ENCODE assay signal across 8 cellular contexts in the genomic region with DNA sequence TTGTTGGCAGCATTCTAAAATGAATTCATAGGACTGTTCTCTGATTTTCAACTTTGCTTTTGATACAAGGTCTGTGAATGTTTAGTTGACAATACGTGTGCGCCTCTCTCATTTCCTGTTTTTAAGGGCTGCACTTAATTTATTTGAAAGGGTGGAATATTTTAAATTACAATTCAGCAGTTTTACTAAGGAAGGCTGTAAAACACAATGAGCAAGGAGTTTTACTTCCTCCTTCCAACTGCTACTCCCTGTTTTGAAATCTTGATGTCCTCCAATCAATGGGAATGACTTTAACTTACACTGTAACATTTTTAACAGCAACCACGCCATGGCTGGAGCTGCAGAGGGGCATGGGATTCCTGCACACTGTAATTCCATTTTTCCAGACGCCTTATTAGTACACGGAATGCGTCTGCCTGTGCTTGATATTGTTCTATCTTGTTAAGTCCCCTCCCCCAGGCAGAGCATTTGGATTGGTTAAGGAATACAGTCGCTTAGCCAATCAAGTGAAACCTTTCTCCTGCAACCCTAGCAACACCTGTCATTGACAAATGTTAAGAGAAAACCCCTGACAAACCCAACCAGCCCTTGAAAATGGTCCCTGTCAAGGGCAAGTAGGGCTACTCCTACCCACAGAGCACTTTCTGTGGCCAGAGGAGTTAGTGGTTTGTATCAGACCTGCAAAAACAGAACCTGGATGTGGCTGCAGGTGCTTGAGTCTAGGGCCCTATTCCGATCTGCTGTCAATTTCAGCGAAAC. TPM values are rescaled to one million over a fixed set of nuclear protein-coding genes. Genes with fewer than 3 reads are reported as not detected.
DNase-seq lines count a peak whose midpoint lies in the region; ATAC-seq and TF ChIP-seq lines count a peak whose summit lies in the region.

No MANE protein-coding gene starts in this region.

- H3K4me1 Mint-ChIP-seq in activated T-cell treated with anti-CD3 and anti-CD28 coated beads, Interleukin-2, amount 50 U/mL, for 4 hours (ENCODE audit: low read depth), result peaks cover 6% of the 10 kb centered on the region

- peak in 1 of 2 donors; percentile 30 for ATAC-seq in activated T-cell treated with anti-CD3 and anti-CD28 coated beads, Interleukin-2, amount 50 U/mL, for 4 hours
- ATAC-seq in HG03025 (IDR thresholded peaks at IDR 0.05; ENCODE audit: low FRiP score, unreplicated experiment), result peak; percentile 98
- no peak for ATAC-seq in thoracic aorta (ENCODE audit: insufficient number of reproducible peaks, low FRiP score, low read depth)

- peak overlapping the region; percentile 17 for H3K4me3 ChIP-seq in thoracic aorta

- peak overlapping the region in 1 of 2 donors; percentile 5 for H3K27ac ChIP-seq in thoracic aorta

- no peaks in the 10 kb centered on the region for H3K36me3 ChIP-seq in thoracic aorta

- no peak for TF ChIP-seq CTCF in thoracic aorta (IDR thresholded peaks at IDR 0.05)

- no peaks in the 10 kb centered on the region for H3K27me3 ChIP-seq in thoracic aorta (replicated peaks; ENCODE audit: insufficient read depth)

- peaks cover 11 to 33% of the 10 kb centered on the region in 2 donors for H3K4me1 ChIP-seq in thoracic aorta (ENCODE audit: control insufficient read depth in 1 of 2, low read depth in 2 of 2)

- no peaks in the 10 kb centered on the region for H3K9me3 Mint-ChIP-seq in activated T-cell treated with anti-CD3 and anti-CD28 coated beads, Interleukin-2, amount 50 U/mL, for 4 hours

- H3K9me3 ChIP-seq in thoracic aorta, result no peaks in the 10 kb centered on the region

- H3K27me3 Mint-ChIP-seq in activated T-cell treated with anti-CD3 and anti-CD28 coated beads, Interleukin-2, amount 50 U/mL, for 4 hours (ENCODE audit: low read depth), result peaks cover 11% of the 10 kb centered on the region

- DNase-seq in activated T-cell treated with anti-CD3 and anti-CD28 coated beads, Interleukin-2, amount 50 U/mL, for 4 hours, result no peak
- no peak for DNase-seq in activated T-cell treated with anti-CD3 and anti-CD28 coated beads, Interleukin-2, amount 50 U/mL, for 1 hour
- DNase-seq in OCI-M1 (lab: John Stamatoyannopoulos, UW) (peak; percentile 78), iPS-NIHi11 (ENCODE audit: low spot score) (peak; percentile 91), thoracic aorta (ENCODE audit: low spot score) (no peak), 8988T (no peak), NK-92 (lab: John Stamatoyannopoulos, UW; ENCODE audit: unreplicated experiment) (no peak)

- H3K36me3 Mint-ChIP-seq in activated T-cell treated with anti-CD3 and anti-CD28 coated beads, Interleukin-2, amount 50 U/mL, for 4 hours (ENCODE audit: insufficient read depth), result no peaks in the 10 kb centered on the region

- peak overlapping the region; percentile 39 for H3K4me3 Mint-ChIP-seq in activated T-cell treated with anti-CD3 and anti-CD28 coated beads, Interleukin-2, amount 50 U/mL, for 4 hours

RNA-seq across cellular contexts. Expression of gene ZSWIM6, which starts 12.5 kb away (rescaled TPM):
- 1 to 10 TPM; 5.4 to 6.9 (median 5.8) TPM for total RNA-seq in activated T-cell treated with anti-CD3 and anti-CD28 coated beads, Interleukin-2, amount 50 U/mL, for 4 hours
- 10 to 100 TPM; 10.6 to 18.8 TPM for total RNA-seq in thoracic aorta

Comparison
In these comparisons a context has a peak if more than half of its experiments do, and no peak if none do; other contexts are left out.
1. DNase-seq: peak in OCI-M1 (single experiment) and iPS-NIHi11 (single experiment); none in activated T-cell treated with anti-CD3 and anti-CD28 coated beads, Interleukin-2, amount 50 U/mL, for 4 hours (single experiment), activated T-cell treated with anti-CD3 and anti-CD28 coated beads, Interleukin-2, amount 50 U/mL, for 1 hour (single experiment), thoracic aorta (single experiment), 8988T (single experiment) and NK-92 (single experiment).